Comparison of ENCODE assay signal across 2 cellular contexts in genomic region chr1:37947364-37947763, GRCh38.
A peak's percentile ranks its signal among the peaks of the same experiment; 100 is the strongest.
TF ChIP-seq lines count a peak whose summit lies in the region.

No MANE protein-coding gene starts in this region.

TF ChIP-seq in HEK293, 187 proteins besides CTCF, POLR2A, EP300 and RAD21:
- TF ChIP-seq PRDM6 (tag by site-specific recombination; IDR thresholded peaks at IDR 0.05) (no peak), ZNF561 (tag by site-specific recombination; IDR thresholded peaks at IDR 0.05; ENCODE audit: borderline replicate concordance) (no peak)
- TF ChIP-seq, protein P1, sequence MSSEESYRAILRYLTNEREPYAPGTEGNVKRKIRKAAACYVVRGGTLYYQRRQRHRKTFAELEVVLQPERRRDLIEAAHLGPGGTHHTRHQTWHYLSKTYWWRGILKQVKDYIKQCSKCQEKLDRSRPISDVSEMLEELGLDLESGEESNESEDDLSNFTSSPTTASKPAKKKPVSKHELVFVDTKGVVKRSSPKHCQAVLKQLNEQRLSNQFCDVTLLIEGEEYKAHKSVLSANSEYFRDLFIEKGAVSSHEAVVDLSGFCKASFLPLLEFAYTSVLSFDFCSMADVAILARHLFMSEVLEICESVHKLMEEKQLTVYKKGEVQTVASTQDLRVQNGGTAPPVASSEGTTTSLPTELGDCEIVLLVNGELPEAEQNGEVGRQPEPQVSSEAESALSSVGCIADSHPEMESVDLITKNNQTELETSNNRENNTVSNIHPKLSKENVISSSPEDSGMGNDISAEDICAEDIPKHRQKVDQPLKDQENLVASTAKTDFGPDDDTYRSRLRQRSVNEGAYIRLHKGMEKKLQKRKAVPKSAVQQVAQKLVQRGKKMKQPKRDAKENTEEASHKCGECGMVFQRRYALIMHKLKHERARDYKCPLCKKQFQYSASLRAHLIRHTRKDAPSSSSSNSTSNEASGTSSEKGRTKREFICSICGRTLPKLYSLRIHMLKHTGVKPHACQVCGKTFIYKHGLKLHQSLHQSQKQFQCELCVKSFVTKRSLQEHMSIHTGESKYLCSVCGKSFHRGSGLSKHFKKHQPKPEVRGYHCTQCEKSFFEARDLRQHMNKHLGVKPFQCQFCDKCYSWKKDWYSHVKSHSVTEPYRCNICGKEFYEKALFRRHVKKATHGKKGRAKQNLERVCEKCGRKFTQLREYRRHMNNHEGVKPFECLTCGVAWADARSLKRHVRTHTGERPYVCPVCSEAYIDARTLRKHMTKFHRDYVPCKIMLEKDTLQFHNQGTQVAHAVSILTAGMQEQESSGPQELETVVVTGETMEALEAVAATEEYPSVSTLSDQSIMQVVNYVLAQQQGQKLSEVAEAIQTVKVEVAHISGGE (tag by site-specific recombination; conservative IDR thresholded peaks at IDR 0.05; ENCODE audit: low read depth) = peak; percentile 26; the same call in 1 of the 2 replicates

TF ChIP-seq in GM12878, 131 proteins besides CTCF, POLR2A, EP300 and RAD21:
- no peak for TF ChIP-seq GABPA (IDR thresholded peaks at IDR 0.05; ENCODE audit: low read depth)
- TF ChIP-seq ZBED1 (IDR thresholded peaks at IDR 0.05; ENCODE audit: borderline replicate concordance) = no peak
- TF ChIP-seq RUNX3 (IDR thresholded peaks at IDR 0.05; ENCODE audit: low read length) = no peak
- TF ChIP-seq USF2 (IDR thresholded peaks at IDR 0.05; ENCODE audit: borderline replicate concordance, low read depth, low read length) = no peak
- no peak for TF ChIP-seq BMI1 (IDR thresholded peaks at IDR 0.05; ENCODE audit: borderline replicate concordance)
- no peak for TF ChIP-seq ASH2L (IDR thresholded peaks at IDR 0.05; ENCODE audit: borderline replicate concordance, low read depth)
- TF ChIP-seq, protein P2, sequence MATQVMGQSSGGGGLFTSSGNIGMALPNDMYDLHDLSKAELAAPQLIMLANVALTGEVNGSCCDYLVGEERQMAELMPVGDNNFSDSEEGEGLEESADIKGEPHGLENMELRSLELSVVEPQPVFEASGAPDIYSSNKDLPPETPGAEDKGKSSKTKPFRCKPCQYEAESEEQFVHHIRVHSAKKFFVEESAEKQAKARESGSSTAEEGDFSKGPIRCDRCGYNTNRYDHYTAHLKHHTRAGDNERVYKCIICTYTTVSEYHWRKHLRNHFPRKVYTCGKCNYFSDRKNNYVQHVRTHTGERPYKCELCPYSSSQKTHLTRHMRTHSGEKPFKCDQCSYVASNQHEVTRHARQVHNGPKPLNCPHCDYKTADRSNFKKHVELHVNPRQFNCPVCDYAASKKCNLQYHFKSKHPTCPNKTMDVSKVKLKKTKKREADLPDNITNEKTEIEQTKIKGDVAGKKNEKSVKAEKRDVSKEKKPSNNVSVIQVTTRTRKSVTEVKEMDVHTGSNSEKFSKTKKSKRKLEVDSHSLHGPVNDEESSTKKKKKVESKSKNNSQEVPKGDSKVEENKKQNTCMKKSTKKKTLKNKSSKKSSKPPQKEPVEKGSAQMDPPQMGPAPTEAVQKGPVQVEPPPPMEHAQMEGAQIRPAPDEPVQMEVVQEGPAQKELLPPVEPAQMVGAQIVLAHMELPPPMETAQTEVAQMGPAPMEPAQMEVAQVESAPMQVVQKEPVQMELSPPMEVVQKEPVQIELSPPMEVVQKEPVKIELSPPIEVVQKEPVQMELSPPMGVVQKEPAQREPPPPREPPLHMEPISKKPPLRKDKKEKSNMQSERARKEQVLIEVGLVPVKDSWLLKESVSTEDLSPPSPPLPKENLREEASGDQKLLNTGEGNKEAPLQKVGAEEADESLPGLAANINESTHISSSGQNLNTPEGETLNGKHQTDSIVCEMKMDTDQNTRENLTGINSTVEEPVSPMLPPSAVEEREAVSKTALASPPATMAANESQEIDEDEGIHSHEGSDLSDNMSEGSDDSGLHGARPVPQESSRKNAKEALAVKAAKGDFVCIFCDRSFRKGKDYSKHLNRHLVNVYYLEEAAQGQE (IDR thresholded peaks at IDR 0.05; ENCODE audit: low read depth, low read length) = no peak
- TF ChIP-seq BCL3 (IDR thresholded peaks at IDR 0.05; ENCODE audit: borderline replicate concordance, insufficient read depth, low read depth, low read length, poor library complexity, severe bottlenecking) = no peak
- no peak for TF ChIP-seq ATF3 (IDR thresholded peaks at IDR 0.05; ENCODE audit: borderline replicate concordance, extremely low read depth, low read depth, low read length)
- TF ChIP-seq, protein P3, sequence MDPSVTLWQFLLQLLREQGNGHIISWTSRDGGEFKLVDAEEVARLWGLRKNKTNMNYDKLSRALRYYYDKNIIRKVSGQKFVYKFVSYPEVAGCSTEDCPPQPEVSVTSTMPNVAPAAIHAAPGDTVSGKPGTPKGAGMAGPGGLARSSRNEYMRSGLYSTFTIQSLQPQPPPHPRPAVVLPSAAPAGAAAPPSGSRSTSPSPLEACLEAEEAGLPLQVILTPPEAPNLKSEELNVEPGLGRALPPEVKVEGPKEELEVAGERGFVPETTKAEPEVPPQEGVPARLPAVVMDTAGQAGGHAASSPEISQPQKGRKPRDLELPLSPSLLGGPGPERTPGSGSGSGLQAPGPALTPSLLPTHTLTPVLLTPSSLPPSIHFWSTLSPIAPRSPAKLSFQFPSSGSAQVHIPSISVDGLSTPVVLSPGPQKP (IDR thresholded peaks at IDR 0.05; ENCODE audit: low read depth, low read length) = no peak
- TF ChIP-seq, protein P4, sequence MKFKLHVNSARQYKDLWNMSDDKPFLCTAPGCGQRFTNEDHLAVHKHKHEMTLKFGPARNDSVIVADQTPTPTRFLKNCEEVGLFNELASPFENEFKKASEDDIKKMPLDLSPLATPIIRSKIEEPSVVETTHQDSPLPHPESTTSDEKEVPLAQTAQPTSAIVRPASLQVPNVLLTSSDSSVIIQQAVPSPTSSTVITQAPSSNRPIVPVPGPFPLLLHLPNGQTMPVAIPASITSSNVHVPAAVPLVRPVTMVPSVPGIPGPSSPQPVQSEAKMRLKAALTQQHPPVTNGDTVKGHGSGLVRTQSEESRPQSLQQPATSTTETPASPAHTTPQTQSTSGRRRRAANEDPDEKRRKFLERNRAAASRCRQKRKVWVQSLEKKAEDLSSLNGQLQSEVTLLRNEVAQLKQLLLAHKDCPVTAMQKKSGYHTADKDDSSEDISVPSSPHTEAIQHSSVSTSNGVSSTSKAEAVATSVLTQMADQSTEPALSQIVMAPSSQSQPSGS (IDR thresholded peaks at IDR 0.05; ENCODE audit: low read length) = no peak
- no peak for TF ChIP-seq ZNF217 (IDR thresholded peaks at IDR 0.05)
- TF ChIP-seq ZNF24 (IDR thresholded peaks at IDR 0.05) = no peak
- no peak for TF ChIP-seq PAX8 (IDR thresholded peaks at IDR 0.05)
- TF ChIP-seq JUNB (IDR thresholded peaks at IDR 0.05) = no peak
- no peak for TF ChIP-seq KDM1A (IDR thresholded peaks at IDR 0.05; ENCODE audit: borderline replicate concordance)
- no peak for TF ChIP-seq FOXK2 (IDR thresholded peaks at IDR 0.05)
- no peak for TF ChIP-seq POLR2AphosphoS2 (IDR thresholded peaks at IDR 0.05; ENCODE audit: low read depth, low read length)
